Comparison of ENCODE assay signal across 30 cellular contexts in the genomic region with DNA sequence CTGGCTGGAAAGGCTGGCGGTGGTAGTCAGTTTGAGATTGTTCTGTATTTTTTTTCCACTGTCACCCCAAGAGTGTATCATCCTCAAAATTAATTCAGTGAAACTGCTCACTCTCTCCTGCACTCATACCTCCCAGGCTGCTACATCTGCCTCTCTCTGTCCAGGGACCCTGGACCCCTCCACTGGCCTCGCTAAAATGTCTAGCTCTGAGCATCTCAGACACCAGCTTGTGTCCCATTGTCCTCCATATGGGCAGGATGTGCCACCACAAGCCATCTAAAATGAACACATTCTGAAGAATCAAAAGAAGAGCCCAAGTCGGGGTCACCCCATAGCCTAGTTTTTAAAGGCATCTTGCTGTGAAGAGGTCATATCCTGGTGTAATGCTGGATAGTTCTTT.
"Had no signal": no experiment of that assay in that cellular context is flagged by ENCODE, and none has a peak within 500 bp of the region (broad histone marks: within the 10 kb centered on the region; RNA-seq: fewer than 3 reads in every experiment).

No MANE protein-coding gene starts in this region.

- H3K36me3 ChIP-seq: neutrophil, ovary, right lobe of liver, sigmoid colon, stomach, thoracic aorta, thyroid gland, tibial nerve, upper lobe of right lung, uterus had no signal

- H3K4me1 ChIP-seq: parathyroid adenoma, psoas muscle, right lobe of liver, sigmoid colon, stomach, thyroid gland, tibial nerve, upper lobe of right lung, uterus had no signal

- H3K27ac ChIP-seq: neutrophil, ovary, parathyroid adenoma, psoas muscle, right lobe of liver, sigmoid colon, stomach, thoracic aorta, thyroid gland, tibial nerve, upper lobe of right lung, uterus had no signal

- H3K4me1 Mint-ChIP-seq: naive thymus-derived CD8-positive, alpha-beta T cell; neural crest cell; stimulated activated effector memory CD8-positive, alpha-beta T cell treated with anti-CD3 and anti-CD28 coated beads, Interleukin-12 subunit alpha, Interleukin-12 subunit beta, amount 100 ng/mL, for 72 hours; stimulated activated naive B cell treated with anti-CD40 and anti-IgM and Interleukin-4, amounts not matched to agents 10 μg/mL and 1 μg/mL and 100 μg/mL, for 72 hours had no signal

- H3K4me3 Mint-ChIP-seq: naive thymus-derived CD8-positive, alpha-beta T cell; natural killer cell treated with Interleukin-12 subunit alpha and Interleukin-12 subunit beta and Interleukin-15 and Interleukin-18, amount 100 ng/mL, for 72 hours; nephron progenitor cell; neural crest cell; stimulated activated effector memory CD8-positive, alpha-beta T cell treated with anti-CD3 and anti-CD28 coated beads, Interleukin-12 subunit alpha, Interleukin-12 subunit beta, amount 100 ng/mL, for 72 hours; stimulated activated naive B cell treated with anti-CD40 and anti-IgM and Interleukin-4, amounts not matched to agents 10 μg/mL and 1 μg/mL and 100 μg/mL, for 72 hours; stimulated activated naive CD8-positive, alpha-beta T cell treated with anti-CD3 and anti-CD28 coated beads, Interleukin-15, Interleukin-2, amounts not matched to agents 100 ng/mL and 50 ng/mL, for 24 hours had no signal

- DNase-seq: naive thymus-derived CD8-positive, alpha-beta T cell; nephron progenitor cell; nucleus accumbens; ovary; posterior cingulate gyrus; psoas muscle; right cardiac atrium; right lobe of liver; sigmoid colon; small intestine; stimulated activated CD4-positive, alpha-beta T cell treated with anti-CD3 and anti-CD28 coated beads, Interleukin-15, amount 100 ng/mL, for 24 hours; stimulated activated CD4-positive, alpha-beta T cell treated with anti-CD3 and anti-CD28 coated beads, Interleukin-2, amount 100 ng/mL, for 24 hours; stimulated activated CD4-positive, alpha-beta T cell treated with anti-CD3 and anti-CD28 coated beads, Interleukin-2, amount 100 ng/mL, for 48 hours; stimulated activated CD4-positive, alpha-beta T cell treated with anti-CD3 and anti-CD28 coated beads, Interleukin-4, amount 100 ng/mL, for 24 hours; stimulated activated naive B cell treated with anti-CD40 and anti-IgM and Interleukin-4, amounts not matched to agents 10 μg/mL and 1 μg/mL and 100 μg/mL, for 72 hours; stimulated activated naive CD4-positive, alpha-beta T cell treated with Interleukin-2 at 50 U/mL for 16 hours; stomach; thyroid gland; trophoblast cell; upper lobe of right lung; uterus had no signal

- H3K9me3 ChIP-seq: neutrophil, ovary, psoas muscle, right lobe of liver, sigmoid colon, thoracic aorta, thyroid gland, tibial nerve, upper lobe of right lung, uterus had no signal

- H3K27me3 ChIP-seq: neutrophil, ovary, right lobe of liver, sigmoid colon, stomach, thyroid gland, tibial nerve, upper lobe of right lung, uterus had no signal

- H3K9me3 Mint-ChIP-seq: natural killer cell treated with Interleukin-12 subunit alpha and Interleukin-12 subunit beta and Interleukin-15 and Interleukin-18, amount 100 ng/mL, for 72 hours; nephron progenitor cell; neural crest cell had no signal

- H3K27me3 Mint-ChIP-seq: stimulated activated naive B cell treated with anti-CD40 and anti-IgM and Interleukin-4, amounts not matched to agents 10 μg/mL and 1 μg/mL and 100 μg/mL, for 72 hours; stimulated activated naive CD8-positive, alpha-beta T cell treated with anti-CD3 and anti-CD28 coated beads, Interleukin-15, Interleukin-2, amounts not matched to agents 100 ng/mL and 50 ng/mL, for 24 hours had no signal

- H3K36me3 Mint-ChIP-seq: naive thymus-derived CD8-positive, alpha-beta T cell; natural killer cell treated with Interleukin-12 subunit alpha and Interleukin-12 subunit beta and Interleukin-15 and Interleukin-18, amount 100 ng/mL, for 72 hours; stimulated activated effector memory CD8-positive, alpha-beta T cell treated with anti-CD3 and anti-CD28 coated beads, Interleukin-12 subunit alpha, Interleukin-12 subunit beta, amount 100 ng/mL, for 72 hours; stimulated activated naive B cell treated with anti-CD40 and anti-IgM and Interleukin-4, amounts not matched to agents 10 μg/mL and 1 μg/mL and 100 μg/mL, for 72 hours had no signal

- H3K4me3 ChIP-seq: ovary, psoas muscle, right lobe of liver, sigmoid colon, stomach, thoracic aorta, thyroid gland, tibial nerve, upper lobe of right lung, uterus had no signal

- H3K27ac Mint-ChIP-seq: naive thymus-derived CD8-positive, alpha-beta T cell; natural killer cell treated with Interleukin-12 subunit alpha and Interleukin-12 subunit beta and Interleukin-15 and Interleukin-18, amount 100 ng/mL, for 72 hours; nephron progenitor cell; progenitor cell of endocrine pancreas; stimulated activated effector memory CD8-positive, alpha-beta T cell treated with anti-CD3 and anti-CD28 coated beads, Interleukin-12 subunit alpha, Interleukin-12 subunit beta, amount 100 ng/mL, for 72 hours; stimulated activated naive B cell treated with anti-CD40 and anti-IgM and Interleukin-4, amounts not matched to agents 10 μg/mL and 1 μg/mL and 100 μg/mL, for 72 hours; stimulated activated naive CD8-positive, alpha-beta T cell treated with anti-CD3 and anti-CD28 coated beads, Interleukin-15, Interleukin-2, amounts not matched to agents 100 ng/mL and 50 ng/mL, for 24 hours had no signal

- ATAC-seq: naive thymus-derived CD8-positive, alpha-beta T cell; psoas muscle; right cardiac atrium; right lobe of liver; stimulated activated effector memory CD8-positive, alpha-beta T cell treated with anti-CD3 and anti-CD28 coated beads, Interleukin-12 subunit alpha, Interleukin-12 subunit beta, amount 100 ng/mL, for 72 hours; stimulated activated naive B cell treated with anti-CD40 and anti-IgM and Interleukin-4, amounts not matched to agents 10 μg/mL and 1 μg/mL and 100 μg/mL, for 72 hours; upper lobe of right lung had no signal
